Comparison of ENCODE assay signal across 8 cellular contexts in the genomic region with DNA sequence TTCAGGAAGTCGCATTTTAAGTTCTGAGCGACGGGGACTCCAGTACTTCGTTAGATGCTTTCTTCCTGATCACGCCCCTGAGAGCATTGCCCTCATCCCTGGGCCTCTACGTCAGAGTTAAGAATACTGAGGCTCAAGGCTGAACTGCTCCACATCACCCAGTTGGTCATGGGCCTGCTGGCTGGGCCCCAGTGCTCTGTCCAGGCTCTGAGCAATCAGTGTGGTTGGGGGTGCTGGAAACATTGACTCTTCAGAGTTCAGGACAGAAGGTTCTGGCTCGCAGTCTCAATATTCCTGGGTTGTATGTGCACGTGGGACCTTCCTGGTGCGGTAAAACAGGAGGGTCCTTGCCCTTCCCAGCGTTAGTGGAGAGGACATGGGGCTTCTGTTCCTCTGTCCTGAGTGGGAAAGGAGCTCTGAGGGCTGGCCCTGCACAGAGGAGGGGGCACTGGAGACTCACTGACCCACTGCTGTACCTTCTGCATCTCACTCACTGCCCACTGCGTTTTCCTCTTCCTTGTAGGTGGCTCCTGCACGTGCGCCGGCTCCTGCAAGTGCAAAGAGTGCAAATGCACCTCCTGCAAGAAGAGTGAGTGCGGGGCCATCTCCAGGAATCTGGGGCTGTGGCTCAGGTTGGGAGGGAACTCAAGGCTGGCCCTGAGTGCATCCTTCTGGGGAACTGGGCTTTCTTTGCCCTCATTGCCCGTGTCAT. TPM values are rescaled to one million over a fixed set of nuclear protein-coding genes. Genes with fewer than 3 reads are reported as not detected.
DNase-seq lines count a peak whose midpoint lies in the region; ATAC-seq and TF ChIP-seq lines count a peak whose summit lies in the region.

No MANE protein-coding gene starts in this region.

- no peaks in the 10 kb centered on the region for H3K9me3 Mint-ChIP-seq in endodermal cell

- no peak overlapping the region for H3K27ac Mint-ChIP-seq in endodermal cell

- H3K36me3 Mint-ChIP-seq in endodermal cell (ENCODE audit: low read depth), result no peaks in the 10 kb centered on the region

- WGBS in endodermal cell (ENCODE audit: insufficient coverage in 1 of 2, insufficient read length in 1 of 2), 2 experiments, result 46 to 47% methylated on average over 10 to 16 of the region's 16 CpGs

- H3K4me3 Mint-ChIP-seq in endodermal cell, result peak overlapping the region; percentile 65

- H3K9me3 ChIP-seq in endodermal cell (ENCODE audit: control insufficient read depth, low read length) (peaks cover 6% of the 10 kb centered on the region), muscle layer of duodenum (ENCODE audit: control insufficient read depth in 1 of 2, low read length in 2 of 2) (no peaks in the 10 kb centered on the region)

- peaks cover 67% of the 10 kb centered on the region for H3K27me3 ChIP-seq in endodermal cell (ENCODE audit: control insufficient read depth, insufficient read depth, low read length, poor library complexity, severe bottlenecking)
- H3K27me3 ChIP-seq in muscle layer of duodenum (ENCODE audit: low read depth, low read length), result no peaks in the 10 kb centered on the region

- H3K4me3 ChIP-seq in endodermal cell (ENCODE audit: low read length) (no peak overlapping the region), muscle layer of duodenum (ENCODE audit: low read depth in 1 of 2, low read length in 2 of 2) (peak overlapping the region; percentile 74 to 75)

- H3K36me3 ChIP-seq in endodermal cell (ENCODE audit: control insufficient read depth, insufficient read depth, low read length), result no peaks in the 10 kb centered on the region
- H3K36me3 ChIP-seq in muscle layer of duodenum (ENCODE audit: control insufficient read depth in 1 of 2, insufficient read depth in 2 of 2, low read length in 2 of 2), result no peaks in the 10 kb centered on the region

- H3K4me1 ChIP-seq in endodermal cell (ENCODE audit: control insufficient read depth, insufficient read depth, low read length), result no peaks in the 10 kb centered on the region
- peaks cover 0 to 7% of the 10 kb centered on the region in 2 donors for H3K4me1 ChIP-seq in muscle layer of duodenum (ENCODE audit: control insufficient read depth in 1 of 2, insufficient read depth in 2 of 2, low read length in 2 of 2)

- ATAC-seq in GM21723 (IDR thresholded peaks at IDR 0.05; ENCODE audit: unreplicated experiment), result no peak

- H3K27ac ChIP-seq in endodermal cell (ENCODE audit: low read depth, low read length), result no peak overlapping the region
- H3K27ac ChIP-seq in muscle layer of duodenum (ENCODE audit: low read length), result peak overlapping the region; percentile 90

- no peak overlapping the region for H3K9ac ChIP-seq in endodermal cell (ENCODE audit: extremely low read depth, low read length, poor library complexity, severe bottlenecking)

- H3K27me3 Mint-ChIP-seq in endodermal cell (ENCODE audit: insufficient read depth), result peaks cover 83% of the 10 kb centered on the region

- no peak for TF ChIP-seq CTCF in endodermal cell (conservative IDR thresholded peaks at IDR 0.05)

- DNase-seq in EH (ENCODE audit: low read depth) (peak; percentile 76), NCI-H526 treated with DMSO at 0.1 percent for 48 hours (lab: John Stamatoyannopoulos, UW) (peak; percentile 47), endodermal cell (peak; percentile 71), DMS153 (lab: John Stamatoyannopoulos, UW) (no peak), LoVo (ENCODE audit: low spot score) (no peak)
- no peak for DNase-seq in stimulated activated naive CD4-positive, alpha-beta T cell treated with Interleukin-2 at 50 U/mL for 16 hours (lab: John Stamatoyannopoulos, UW)

- H3K4me1 Mint-ChIP-seq in endodermal cell, result peaks cover 22% of the 10 kb centered on the region

RNA-seq across cellular contexts. Expression of a gene that starts 0.5 kb away (rescaled TPM):
- total RNA-seq in endodermal cell, result 1 to 10 TPM in 1 of 2 donors, not detected in 1; 5.5 TPM
- polyA plus RNA-seq in endodermal cell (2013, experiment 1 of 2), result 1.8 TPM
- not detected for polyA plus RNA-seq in endodermal cell (2013, experiment 2 of 2)

RNA-seq across cellular contexts. Expression of a gene that starts 6.4 kb away (rescaled TPM):
- total RNA-seq in endodermal cell, result not detected
- polyA plus RNA-seq in endodermal cell (2013, experiment 1 of 2), result 0.78 TPM
- not detected for polyA plus RNA-seq in endodermal cell (2013, experiment 2 of 2)

RNA-seq across cellular contexts. Expression of a gene that starts 12.4 kb away (rescaled TPM):
- not detected for total RNA-seq in endodermal cell
- not detected for polyA plus RNA-seq in endodermal cell (2013, experiment 1 of 2)
- not detected for polyA plus RNA-seq in endodermal cell (2013, experiment 2 of 2)

RNA-seq across cellular contexts. Expression of a gene that starts 17.7 kb away (rescaled TPM):
- 1 to 10 TPM in 1 of 2 donors, not detected in 1; 6.8 TPM for total RNA-seq in endodermal cell
- polyA plus RNA-seq in endodermal cell (2013, experiment 1 of 2), result 13.3 TPM
- polyA plus RNA-seq in endodermal cell (2013, experiment 2 of 2), result 14.2 TPM

RNA-seq across cellular contexts. Expression of a gene that starts 25.6 kb away (rescaled TPM):
- total RNA-seq in endodermal cell, result not detected
- not detected for polyA plus RNA-seq in endodermal cell (2013, experiment 1 of 2)
- not detected for polyA plus RNA-seq in endodermal cell (2013, experiment 2 of 2)

Comparison
In these comparisons a context has a peak if more than half of its experiments do, and no peak if none do; other contexts are left out.
1. DNase-seq: peak in EH (single experiment), NCI-H526 treated with DMSO at 0.1 percent for 48 hours (single experiment) and endodermal cell (single experiment); none in DMS153 (single experiment), LoVo (single experiment) and stimulated activated naive CD4-positive, alpha-beta T cell treated with Interleukin-2 at 50 U/mL for 16 hours (single experiment).